Comparison of ENCODE assay signal across 1 cellular context in the genomic region with DNA sequence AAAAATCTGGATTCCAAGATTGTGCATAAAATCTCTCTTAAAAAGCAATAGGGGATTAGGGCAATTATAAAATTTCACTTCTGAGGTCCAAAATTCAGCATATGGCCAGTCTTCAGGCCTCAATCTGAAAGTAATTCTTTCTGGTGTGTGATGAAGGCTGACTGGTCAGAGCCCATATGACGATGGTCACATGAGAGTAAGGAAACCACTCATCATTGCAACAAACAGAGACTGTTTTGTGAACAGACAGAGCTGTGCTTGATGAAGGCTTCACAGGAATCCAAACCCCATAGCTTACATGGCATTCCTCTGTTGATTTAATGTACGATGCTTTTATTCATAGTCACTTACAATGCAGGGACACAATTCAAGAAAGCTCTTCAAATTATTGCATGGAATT.
TF ChIP-seq lines count a peak whose summit lies in the region.

No MANE protein-coding gene starts in this region.

TF ChIP-seq in H1, 55 proteins besides CTCF, POLR2A, EP300 and RAD21 (continued from another document):
- TF ChIP-seq, protein P1, sequence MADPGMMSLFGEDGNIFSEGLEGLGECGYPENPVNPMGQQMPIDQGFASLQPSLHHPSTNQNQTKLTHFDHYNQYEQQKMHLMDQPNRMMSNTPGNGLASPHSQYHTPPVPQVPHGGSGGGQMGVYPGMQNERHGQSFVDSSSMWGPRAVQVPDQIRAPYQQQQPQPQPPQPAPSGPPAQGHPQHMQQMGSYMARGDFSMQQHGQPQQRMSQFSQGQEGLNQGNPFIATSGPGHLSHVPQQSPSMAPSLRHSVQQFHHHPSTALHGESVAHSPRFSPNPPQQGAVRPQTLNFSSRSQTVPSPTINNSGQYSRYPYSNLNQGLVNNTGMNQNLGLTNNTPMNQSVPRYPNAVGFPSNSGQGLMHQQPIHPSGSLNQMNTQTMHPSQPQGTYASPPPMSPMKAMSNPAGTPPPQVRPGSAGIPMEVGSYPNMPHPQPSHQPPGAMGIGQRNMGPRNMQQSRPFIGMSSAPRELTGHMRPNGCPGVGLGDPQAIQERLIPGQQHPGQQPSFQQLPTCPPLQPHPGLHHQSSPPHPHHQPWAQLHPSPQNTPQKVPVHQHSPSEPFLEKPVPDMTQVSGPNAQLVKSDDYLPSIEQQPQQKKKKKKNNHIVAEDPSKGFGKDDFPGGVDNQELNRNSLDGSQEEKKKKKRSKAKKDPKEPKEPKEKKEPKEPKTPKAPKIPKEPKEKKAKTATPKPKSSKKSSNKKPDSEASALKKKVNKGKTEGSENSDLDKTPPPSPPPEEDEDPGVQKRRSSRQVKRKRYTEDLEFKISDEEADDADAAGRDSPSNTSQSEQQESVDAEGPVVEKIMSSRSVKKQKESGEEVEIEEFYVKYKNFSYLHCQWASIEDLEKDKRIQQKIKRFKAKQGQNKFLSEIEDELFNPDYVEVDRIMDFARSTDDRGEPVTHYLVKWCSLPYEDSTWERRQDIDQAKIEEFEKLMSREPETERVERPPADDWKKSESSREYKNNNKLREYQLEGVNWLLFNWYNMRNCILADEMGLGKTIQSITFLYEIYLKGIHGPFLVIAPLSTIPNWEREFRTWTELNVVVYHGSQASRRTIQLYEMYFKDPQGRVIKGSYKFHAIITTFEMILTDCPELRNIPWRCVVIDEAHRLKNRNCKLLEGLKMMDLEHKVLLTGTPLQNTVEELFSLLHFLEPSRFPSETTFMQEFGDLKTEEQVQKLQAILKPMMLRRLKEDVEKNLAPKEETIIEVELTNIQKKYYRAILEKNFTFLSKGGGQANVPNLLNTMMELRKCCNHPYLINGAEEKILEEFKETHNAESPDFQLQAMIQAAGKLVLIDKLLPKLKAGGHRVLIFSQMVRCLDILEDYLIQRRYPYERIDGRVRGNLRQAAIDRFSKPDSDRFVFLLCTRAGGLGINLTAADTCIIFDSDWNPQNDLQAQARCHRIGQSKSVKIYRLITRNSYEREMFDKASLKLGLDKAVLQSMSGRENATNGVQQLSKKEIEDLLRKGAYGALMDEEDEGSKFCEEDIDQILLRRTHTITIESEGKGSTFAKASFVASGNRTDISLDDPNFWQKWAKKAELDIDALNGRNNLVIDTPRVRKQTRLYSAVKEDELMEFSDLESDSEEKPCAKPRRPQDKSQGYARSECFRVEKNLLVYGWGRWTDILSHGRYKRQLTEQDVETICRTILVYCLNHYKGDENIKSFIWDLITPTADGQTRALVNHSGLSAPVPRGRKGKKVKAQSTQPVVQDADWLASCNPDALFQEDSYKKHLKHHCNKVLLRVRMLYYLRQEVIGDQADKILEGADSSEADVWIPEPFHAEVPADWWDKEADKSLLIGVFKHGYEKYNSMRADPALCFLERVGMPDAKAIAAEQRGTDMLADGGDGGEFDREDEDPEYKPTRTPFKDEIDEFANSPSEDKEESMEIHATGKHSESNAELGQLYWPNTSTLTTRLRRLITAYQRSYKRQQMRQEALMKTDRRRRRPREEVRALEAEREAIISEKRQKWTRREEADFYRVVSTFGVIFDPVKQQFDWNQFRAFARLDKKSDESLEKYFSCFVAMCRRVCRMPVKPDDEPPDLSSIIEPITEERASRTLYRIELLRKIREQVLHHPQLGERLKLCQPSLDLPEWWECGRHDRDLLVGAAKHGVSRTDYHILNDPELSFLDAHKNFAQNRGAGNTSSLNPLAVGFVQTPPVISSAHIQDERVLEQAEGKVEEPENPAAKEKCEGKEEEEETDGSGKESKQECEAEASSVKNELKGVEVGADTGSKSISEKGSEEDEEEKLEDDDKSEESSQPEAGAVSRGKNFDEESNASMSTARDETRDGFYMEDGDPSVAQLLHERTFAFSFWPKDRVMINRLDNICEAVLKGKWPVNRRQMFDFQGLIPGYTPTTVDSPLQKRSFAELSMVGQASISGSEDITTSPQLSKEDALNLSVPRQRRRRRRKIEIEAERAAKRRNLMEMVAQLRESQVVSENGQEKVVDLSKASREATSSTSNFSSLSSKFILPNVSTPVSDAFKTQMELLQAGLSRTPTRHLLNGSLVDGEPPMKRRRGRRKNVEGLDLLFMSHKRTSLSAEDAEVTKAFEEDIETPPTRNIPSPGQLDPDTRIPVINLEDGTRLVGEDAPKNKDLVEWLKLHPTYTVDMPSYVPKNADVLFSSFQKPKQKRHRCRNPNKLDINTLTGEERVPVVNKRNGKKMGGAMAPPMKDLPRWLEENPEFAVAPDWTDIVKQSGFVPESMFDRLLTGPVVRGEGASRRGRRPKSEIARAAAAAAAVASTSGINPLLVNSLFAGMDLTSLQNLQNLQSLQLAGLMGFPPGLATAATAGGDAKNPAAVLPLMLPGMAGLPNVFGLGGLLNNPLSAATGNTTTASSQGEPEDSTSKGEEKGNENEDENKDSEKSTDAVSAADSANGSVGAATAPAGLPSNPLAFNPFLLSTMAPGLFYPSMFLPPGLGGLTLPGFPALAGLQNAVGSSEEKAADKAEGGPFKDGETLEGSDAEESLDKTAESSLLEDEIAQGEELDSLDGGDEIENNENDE (IDR thresholded peaks at IDR 0.05; ENCODE audit: insufficient replicate concordance, low read length): no peak
- TF ChIP-seq GABPA (IDR thresholded peaks at IDR 0.05; ENCODE audit: borderline replicate concordance, insufficient read depth, low read length) (no peak), EZH2 (IDR thresholded peaks at IDR 0.05; ENCODE audit: low read depth, low read length, severe bottlenecking) (no peak), E2F6 (IDR thresholded peaks at IDR 0.05) (no peak), GTF2F1 (IDR thresholded peaks at IDR 0.05; ENCODE audit: borderline replicate concordance, low read depth, low read length) (no peak), SIN3A (conservative IDR thresholded peaks at IDR 0.05 in 1 of 2, IDR thresholded peaks at IDR 0.05 in 1 of 2; ENCODE audit: low read depth in 1 of 2, low read length in 2 of 2) (no peak), USF2 (IDR thresholded peaks at IDR 0.05; ENCODE audit: low read length) (no peak), SUZ12 (IDR thresholded peaks at IDR 0.05; ENCODE audit: low read length) (no peak), SP4 (IDR thresholded peaks at IDR 0.05; ENCODE audit: low read length) (no peak), KDM4A (IDR thresholded peaks at IDR 0.05; ENCODE audit: low read depth, low read length, severe bottlenecking) (no peak), SIRT6 (IDR thresholded peaks at IDR 0.05; ENCODE audit: low read length) (no peak)
